ENCODE assay signal across 8 cellular contexts in the genomic region with DNA sequence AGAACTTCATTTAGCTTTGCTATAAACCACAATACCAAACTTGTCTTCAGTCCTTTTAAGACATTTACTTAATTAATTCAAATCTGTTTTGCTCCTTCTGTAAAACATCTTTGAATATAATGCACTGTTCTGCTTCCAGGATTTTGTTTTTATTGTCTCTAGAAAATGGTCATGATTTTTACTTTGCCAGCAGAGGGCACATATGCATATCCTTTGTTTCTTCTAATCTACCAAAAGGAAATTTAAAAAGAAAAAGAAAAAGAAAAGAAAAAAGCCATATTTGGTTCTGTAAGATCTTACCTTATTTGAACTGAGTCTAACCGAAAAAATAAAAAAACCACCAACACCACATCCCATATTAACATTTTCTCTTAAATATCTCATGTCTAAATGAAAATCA.
DNase-seq lines count a peak whose midpoint lies in the region; ATAC-seq and TF ChIP-seq lines count a peak whose summit lies in the region.
"Had no signal": no experiment of that assay in that cellular context is flagged by ENCODE, and none has a peak within 500 bp of the region (broad histone marks: within the 10 kb centered on the region; RNA-seq: fewer than 3 reads in every experiment).

No MANE protein-coding gene starts in this region.

- TF ChIP-seq CTCF in GM06990 (IDR thresholded peaks at IDR 0.05; ENCODE audit: insufficient read depth, low read length, poor library complexity, severe bottlenecking) (peak; percentile 10), KMS-11 (conservative IDR thresholded peaks at IDR 0.05; ENCODE audit: low read depth, low read length) (peak; percentile 42; the same call in 1 of the 2 replicates), brain (conservative IDR thresholded peaks at IDR 0.05) (peak; percentile 57 to 69)

- H4K20me1 ChIP-seq in KMS-11 (ENCODE audit: insufficient read depth), result no peaks in the 10 kb centered on the region

- H3K4me3 Mint-ChIP-seq in brain, result peak overlapping the region in 1 of 5 experiments; percentile 26

- H3K4me1 ChIP-seq in KMS-11 (ENCODE audit: low read depth, poor library complexity, severe bottlenecking) (no peaks in the 10 kb centered on the region), right cardiac atrium (ENCODE audit: control insufficient read depth, insufficient read depth, low read length) (no peaks in the 10 kb centered on the region)

- H3K36me3 ChIP-seq in GM06990 (ENCODE audit: control insufficient read depth, insufficient read depth, low read length) (no peaks in the 10 kb centered on the region), KMS-11 (ENCODE audit: insufficient read depth) (no peaks in the 10 kb centered on the region)

- no peaks in the 10 kb centered on the region for H3K36me3 Mint-ChIP-seq in brain

- no peak overlapping the region for H3K4me2 ChIP-seq in KMS-11

- H3K9me3 Mint-ChIP-seq in brain, result no peaks in the 10 kb centered on the region

- no peaks in the 10 kb centered on the region for H3K27me3 ChIP-seq in GM06990 (replicated peaks; ENCODE audit: control insufficient read depth, insufficient read depth, low read length)
- no peaks in the 10 kb centered on the region for H3K27me3 ChIP-seq in KMS-11 (ENCODE audit: insufficient read depth, low read depth)
- no peaks in the 10 kb centered on the region for H3K27me3 ChIP-seq in right cardiac atrium (ENCODE audit: control insufficient read depth, insufficient read depth)

- no peak for DNase-seq in GM06990 (ENCODE audit: extremely low read depth, insufficient read length)
- DNase-seq in myocyte (ENCODE audit: low read depth), result peak; percentile 3
- DNase-seq in RPMI8226, result no peak
- no peak for DNase-seq in AG08396 (ENCODE audit: low spot score)
- DNase-seq in right cardiac atrium, result no peak
- DNase-seq: activated CD4-positive, alpha-beta T cell treated with anti-CD3 and anti-CD28 coated beads, Interleukin-2, amount 50 U/mL, for 4 hours had no signal

- peaks cover 29% of the 10 kb centered on the region for H3K4me1 Mint-ChIP-seq in brain

- H3K27me3 Mint-ChIP-seq in brain, result peaks cover 3% of the 10 kb centered on the region

- no peak overlapping the region for H3K9ac ChIP-seq in KMS-11

- intact Hi-C loops in right cardiac atrium (cut with DNase I), result loop anchor here in 1 of 4 donors (10.0 kb wide), 1 partner anchor 270 kb away; no protein-coding TSS in a partner anchor

- H3K27ac ChIP-seq in KMS-11, result no peak overlapping the region
- H3K27ac ChIP-seq in right cardiac atrium (ENCODE audit: low read length), result no peak overlapping the region

- ATAC-seq in right cardiac atrium, result no peak

- H2AFZ ChIP-seq in KMS-11 (ENCODE audit: low read depth), result no peak overlapping the region

- H3K79me2 ChIP-seq in KMS-11 (ENCODE audit: insufficient read depth, low read depth), result no peaks in the 10 kb centered on the region

- H3K27ac Mint-ChIP-seq in brain, result peak overlapping the region in 3 of 5 experiments; percentile 5 to 57 (median 25)

- no peaks in the 10 kb centered on the region for H3K9me3 ChIP-seq in right cardiac atrium (ENCODE audit: control insufficient read depth, low read length)

- WGBS in right cardiac atrium, result 53% methylated on average over 1 of the region's 1 CpG

- H3K4me3 ChIP-seq in GM06990 (replicated peaks; ENCODE audit: low read depth, low read length), result no peak overlapping the region
- no peak overlapping the region for H3K4me3 ChIP-seq in KMS-11 (IDR thresholded peaks at IDR 0.05; ENCODE audit: insufficient read depth, low read depth, low read length)
- H3K4me3 ChIP-seq in right cardiac atrium (ENCODE audit: low read length), result no peak overlapping the region

Comparison
In these comparisons a context has a peak if more than half of its experiments do, and no peak if none do; other contexts are left out.
1. CTCF ChIP-seq: peak in every context shown above with its lines; median percentile 63 in brain; 42 in KMS-11; 10 in GM06990.